ENCODE assay signal across 8 cellular contexts in genomic region chr19:44570984-44571684, GRCh38. TPM values are rescaled to one million over a fixed set of nuclear protein-coding genes. Genes with fewer than 3 reads are reported as not detected.
DNase-seq lines count a peak whose midpoint lies in the region; ATAC-seq, FAIRE-seq and TF ChIP-seq lines count a peak whose summit lies in the region.

No MANE protein-coding gene starts in this region.

- no peaks in the 10 kb centered on the region for H3K79me2 ChIP-seq in SU-DHL-6 (ENCODE audit: insufficient read depth, low read length)

- no peaks in the 10 kb centered on the region for H3K36me3 ChIP-seq in SU-DHL-6 (ENCODE audit: low read length)
- no peaks in the 10 kb centered on the region for H3K36me3 ChIP-seq in bronchial epithelial cell (ENCODE audit: control insufficient read depth, insufficient read depth, low read length)

- FAIRE-seq in bronchial epithelial cell (lab: Jason Lieb, UNC), result no peak

- no peak overlapping the region for H3K9ac ChIP-seq in SU-DHL-6 (ENCODE audit: low read length)

- no peaks in the 10 kb centered on the region for H3K9me2 ChIP-seq in SU-DHL-6 (replicated peaks; ENCODE audit: insufficient read depth, low read length)

- H3K27me3 ChIP-seq in SU-DHL-6 (ENCODE audit: low read length) (no peaks in the 10 kb centered on the region), bronchial epithelial cell (ENCODE audit: control insufficient read depth, insufficient read depth, low read length) (no peaks in the 10 kb centered on the region)

- TF ChIP-seq CTCF in SU-DHL-6 (IDR thresholded peaks at IDR 0.05; ENCODE audit: insufficient read depth, low read length, poor library complexity, severe bottlenecking), result peak; percentile 67
- TF ChIP-seq CTCF in bronchial epithelial cell (IDR thresholded peaks at IDR 0.05; ENCODE audit: insufficient read depth, low read length, severe bottlenecking), result peak; percentile 73

- DNase-seq in SIG-M5 treated with dmso at 0.1 percent for 504 hours (lab: John Stamatoyannopoulos, UW; ENCODE audit: unreplicated experiment) (peak; percentile 77), SIG-M5 (lab: John Stamatoyannopoulos, UW) (no peak), NCI-H1092 (lab: John Stamatoyannopoulos, UW) (peak; percentile 8), bronchial epithelial cell (ENCODE audit: low read depth) (peak; percentile 72), islet precursor cell (peak; percentile 82)
- DNase-seq in stimulated activated CD4-positive, alpha-beta T cell treated with anti-CD3 and anti-CD28 coated beads, Interleukin-1b, Interleukin-23, amount 100 ng/mL, for 1 hour (ENCODE audit: low read depth in 2 of 2), result peak; percentile 10 to 15

- H3K27ac ChIP-seq in SU-DHL-6 (ENCODE audit: low read depth, low read length), result no peak overlapping the region

- H3K4me2 ChIP-seq in SU-DHL-6 (ENCODE audit: low read depth, low read length, poor library complexity, severe bottlenecking), result no peak overlapping the region

- no peak overlapping the region for H2AFZ ChIP-seq in SU-DHL-6 (ENCODE audit: low read depth, low read length, severe bottlenecking)

- no peaks in the 10 kb centered on the region for H3K9me3 ChIP-seq in SU-DHL-6 (ENCODE audit: insufficient read depth, low read length)

- H3F3A ChIP-seq in SU-DHL-6 (ENCODE audit: insufficient read depth), result no peaks in the 10 kb centered on the region

- ATAC-seq in GM19328 (IDR thresholded peaks at IDR 0.05; ENCODE audit: unreplicated experiment), result no peak

- H3K4me3 ChIP-seq in SU-DHL-6 (ENCODE audit: insufficient read depth, low read length, poor library complexity, severe bottlenecking), result no peak overlapping the region
- no peak overlapping the region for H3K4me3 ChIP-seq in bronchial epithelial cell (ENCODE audit: low read depth, low read length)

- H4K20me1 ChIP-seq in SU-DHL-6 (ENCODE audit: low read depth, low read length), result no peaks in the 10 kb centered on the region

RNA-seq across cellular contexts. Expression of gene CEACAM20, which starts 41.7 kb away (rescaled TPM):
- not detected in 2 replicates for total RNA-seq in bronchial epithelial cell

RNA-seq across cellular contexts. Expression of gene IGSF23, which starts 42.2 kb away (rescaled TPM):
- total RNA-seq in bronchial epithelial cell, result not detected in 2 replicates
